ENCODE assay signal across 21 cellular contexts in the genomic region with DNA sequence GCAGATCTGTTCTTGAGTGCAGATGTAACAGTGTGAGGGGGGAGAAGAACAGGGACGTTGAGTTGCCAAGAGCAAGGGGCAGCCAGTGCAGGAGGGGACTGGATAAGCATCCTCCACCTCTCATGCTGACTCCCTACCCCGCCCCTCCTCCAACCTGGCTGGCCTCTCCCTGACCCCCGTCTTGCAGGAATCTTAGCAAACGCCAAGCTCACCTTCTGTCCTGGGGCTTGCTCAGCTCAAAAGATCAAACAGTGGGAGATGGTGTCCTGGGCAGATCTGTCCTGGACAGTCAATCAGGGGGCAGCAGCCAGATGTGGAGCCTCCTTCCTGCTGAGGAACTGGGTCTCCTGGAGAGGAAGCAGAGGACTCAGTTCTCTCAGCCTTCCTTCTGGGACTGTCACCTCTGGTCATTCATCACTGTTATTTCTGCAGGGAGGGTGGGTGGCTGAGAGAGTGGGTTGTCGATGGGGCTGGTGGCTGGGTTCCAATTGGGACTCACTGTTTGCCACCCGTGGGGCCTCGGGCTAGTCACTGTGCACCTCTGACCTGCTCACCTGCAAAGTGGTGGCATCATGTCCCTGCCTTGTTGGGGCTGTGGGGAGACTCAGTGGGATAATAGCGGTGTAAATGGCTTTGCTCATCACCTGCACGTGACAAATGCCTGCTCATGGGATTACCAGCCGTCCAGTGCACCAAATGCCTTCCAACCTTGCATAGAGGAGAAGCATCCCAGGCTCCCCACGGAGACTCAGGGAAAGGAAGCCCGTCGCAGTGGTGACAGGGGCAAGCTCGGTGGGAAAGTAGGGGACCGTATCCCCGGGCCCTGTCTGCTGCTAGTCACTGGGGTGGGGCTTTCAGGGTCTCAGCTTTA.
DNase-seq lines count a peak whose midpoint lies in the region; ATAC-seq, FAIRE-seq and TF ChIP-seq lines count a peak whose summit lies in the region.
"Had no signal": no experiment of that assay in that cellular context is flagged by ENCODE, and none has a peak within 500 bp of the region (broad histone marks: within the 10 kb centered on the region; RNA-seq: fewer than 3 reads in every experiment).

No MANE protein-coding gene starts in this region.

- H3K4me3 Mint-ChIP-seq in neural progenitor cell, result no peak overlapping the region
- H3K4me3 Mint-ChIP-seq in glutamatergic neuron (ENCODE audit: unreplicated experiment), result no peak overlapping the region
- H3K4me3 Mint-ChIP-seq: CD4-positive, CD25-positive, alpha-beta regulatory T cell had no signal

- H3K4me1 Mint-ChIP-seq in neural progenitor cell (no peaks in the 10 kb centered on the region), glutamatergic neuron (ENCODE audit: low read depth, unreplicated experiment) (no peaks in the 10 kb centered on the region)
- H3K4me1 Mint-ChIP-seq: CD4-positive, CD25-positive, alpha-beta regulatory T cell had no signal

- DNase-seq in D721Med (ENCODE audit: insufficient read length, low spot score), result peak; percentile 11
- DNase-seq in NCI-H82 (lab: John Stamatoyannopoulos, UW), result peak; percentile 80
- peak; percentile 50 for DNase-seq in coronary artery (ENCODE audit: low spot score)
- no peak for DNase-seq in neural progenitor cell (ENCODE audit: low spot score)
- no peak for DNase-seq in glutamatergic neuron
- DNase-seq in effector CD8-positive, alpha-beta T cell (lab: John Stamatoyannopoulos, UW), result no peak
- DNase-seq in kidney glomerular epithelial cell (lab: John Stamatoyannopoulos, UW), result no peak
- DNase-seq: BE2C; CD4-positive, CD25-positive, alpha-beta regulatory T cell; COR-L47; GDM1; NCI-H1092 treated with DMSO at 0.1 percent for 48 hours; NCI-H146; NCI-H2081 treated with DMSO at 0.1 percent for 48 hours; NCI-H510A; NCI-H774; PC-9 had no signal

- H3K9ac ChIP-seq in neural progenitor cell, result no peak overlapping the region

- ATAC-seq in GM18520 (IDR thresholded peaks at IDR 0.05; ENCODE audit: unreplicated experiment), result no peak

- H4K20me1 ChIP-seq in neural progenitor cell (ENCODE audit: low read depth), result no peaks in the 10 kb centered on the region

- H3K27me3 ChIP-seq in neural progenitor cell, result no peaks in the 10 kb centered on the region
- H3K27me3 ChIP-seq: BE2C, SJSA1 had no signal

- H3K27ac Mint-ChIP-seq in neural progenitor cell (peak overlapping the region; percentile 82), glutamatergic neuron (ENCODE audit: unreplicated experiment) (no peak overlapping the region)
- H3K27ac Mint-ChIP-seq: CD4-positive, CD25-positive, alpha-beta regulatory T cell had no signal

- H3K36me3 ChIP-seq in neural progenitor cell, result no peaks in the 10 kb centered on the region
- H3K36me3 ChIP-seq: BE2C, HAP-1, SJSA1 had no signal

- H3K4me3 ChIP-seq in coronary artery, result no peak overlapping the region
- H3K4me3 ChIP-seq in neural progenitor cell, result no peak overlapping the region
- H3K4me3 ChIP-seq: HAP-1, PC-9, SJSA1 had no signal

- no peaks in the 10 kb centered on the region for H3F3A ChIP-seq in neural progenitor cell (ENCODE audit: low read depth)

- H3K36me3 Mint-ChIP-seq in neural progenitor cell (no peaks in the 10 kb centered on the region), glutamatergic neuron (ENCODE audit: unreplicated experiment) (no peaks in the 10 kb centered on the region)
- H3K36me3 Mint-ChIP-seq: CD4-positive, CD25-positive, alpha-beta regulatory T cell had no signal

- H3K27me3 Mint-ChIP-seq in neural progenitor cell (ENCODE audit: insufficient read depth, low read depth), result peaks cover 10% of the 10 kb centered on the region
- peaks cover 6% of the 10 kb centered on the region for H3K27me3 Mint-ChIP-seq in glutamatergic neuron (ENCODE audit: unreplicated experiment)

- no peak overlapping the region for H2AFZ ChIP-seq in neural progenitor cell (replicated peaks)
- H2AFZ ChIP-seq: PC-9 had no signal

- no peaks in the 10 kb centered on the region for H3K79me2 ChIP-seq in neural progenitor cell (ENCODE audit: low read depth)

- no peak for FAIRE-seq in D721Med (lab: Jason Lieb, UNC)
- FAIRE-seq: A204.1 had no signal

- H3K9me3 Mint-ChIP-seq in neural progenitor cell, result no peaks in the 10 kb centered on the region
- H3K9me3 Mint-ChIP-seq in glutamatergic neuron (ENCODE audit: unreplicated experiment), result peaks cover 6% of the 10 kb centered on the region

- H3K4me1 ChIP-seq in neural progenitor cell, result peaks cover 3% of the 10 kb centered on the region
- H3K4me1 ChIP-seq: BE2C, HAP-1, SJSA1 had no signal

- TF ChIP-seq CTCF in D721Med (IDR thresholded peaks at IDR 0.05; ENCODE audit: insufficient read depth, missing control alignments) (no peak), coronary artery (IDR thresholded peaks at IDR 0.05) (no peak), neural progenitor cell (IDR thresholded peaks at IDR 0.05) (no peak), glutamatergic neuron (IDR thresholded peaks at IDR 0.05; ENCODE audit: partially characterized antibody, unreplicated experiment) (no peak)

- H3K27ac ChIP-seq in coronary artery (no peak overlapping the region), neural progenitor cell (no peak overlapping the region)
- H3K27ac ChIP-seq: PC-9, SJSA1 had no signal

- no peak overlapping the region for H3K4me2 ChIP-seq in neural progenitor cell
- H3K4me2 ChIP-seq: PC-9 had no signal

- H3K9me3 ChIP-seq in neural progenitor cell (ENCODE audit: low read depth), result no peaks in the 10 kb centered on the region
- H3K9me3 ChIP-seq: BE2C, HAP-1, SJSA1 had no signal

Comparison
In these comparisons a context has a peak if more than half of its experiments do, and no peak if none do; other contexts are left out.
1. DNase-seq: peak in D721Med (single experiment), NCI-H82 (single experiment) and coronary artery (single experiment); none in neural progenitor cell (single experiment), glutamatergic neuron (single experiment), effector CD8-positive, alpha-beta T cell (single experiment) and kidney glomerular epithelial cell (single experiment).